8 cellular contexts compared by ENCODE assay signal in the genomic region with DNA sequence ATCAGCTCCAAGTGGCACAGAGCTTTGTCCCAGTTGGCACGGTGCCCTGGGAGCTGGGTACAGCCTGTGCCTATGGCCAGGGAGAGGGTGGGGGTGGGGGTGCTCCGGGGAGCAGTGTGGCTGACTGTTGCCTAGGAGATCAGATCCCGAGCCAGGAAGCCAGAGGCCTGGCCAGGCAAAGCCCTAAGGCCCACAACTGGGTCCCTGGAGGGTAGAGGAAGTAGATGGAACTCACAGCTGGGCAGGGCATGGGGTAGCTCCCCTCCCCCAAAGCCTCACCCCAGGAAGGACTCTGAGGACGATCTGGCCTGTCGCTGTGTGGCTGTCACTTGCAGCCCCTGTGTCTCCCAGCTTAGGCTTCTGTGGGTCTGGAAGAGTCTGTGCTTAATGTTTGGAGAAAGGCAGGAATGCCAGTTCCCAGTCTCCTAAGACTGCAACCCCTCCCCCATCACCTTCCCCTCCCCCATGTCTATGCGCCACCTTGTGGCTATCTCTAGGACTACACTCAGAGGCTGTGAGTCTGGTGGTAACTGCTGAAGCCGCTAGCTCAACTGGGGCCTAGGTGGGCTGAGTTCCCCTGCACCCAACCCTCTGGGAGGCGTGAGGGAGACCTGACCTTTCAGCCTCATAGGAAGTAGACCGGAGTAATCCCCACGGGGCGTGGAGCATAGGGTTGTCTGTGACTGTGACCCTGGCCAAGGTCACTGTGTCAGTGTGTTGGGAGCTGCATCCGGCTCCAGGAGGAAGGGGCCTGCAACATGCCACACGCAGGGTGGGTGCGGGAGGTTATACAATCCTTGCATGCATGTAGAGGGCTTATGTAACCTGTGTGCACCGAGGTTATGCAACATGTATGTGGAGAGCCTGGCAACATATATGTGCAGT. TPM values are rescaled to one million over a fixed set of nuclear protein-coding genes. Genes with fewer than 3 reads are reported as not detected.
A peak's percentile ranks its signal among the peaks of the same experiment; 100 is the strongest.
DNase-seq lines count a peak whose midpoint lies in the region; ATAC-seq, FAIRE-seq and TF ChIP-seq lines count a peak whose summit lies in the region.

No MANE protein-coding gene starts in this region.

- H3K9me3 ChIP-seq in A673 (ENCODE audit: low read depth, low read length, poor library complexity, severe bottlenecking): no peaks in the 10 kb centered on the region
- no peaks in the 10 kb centered on the region for H3K9me3 ChIP-seq in endodermal cell (ENCODE audit: control insufficient read depth, low read length)
- H3K9me3 ChIP-seq in mucosa of rectum (ENCODE audit: control insufficient read depth in 2 of 2, low read length in 2 of 2): no peaks in the 10 kb centered on the region

- H3K27ac Mint-ChIP-seq in endodermal cell: peak overlapping the region; percentile 81

- peak; percentile 44 for DNase-seq in A673 (ENCODE audit: low spot score)
- DNase-seq in GM18507 (ENCODE audit: extremely low spot score, insufficient read length, low read depth): no peak
- DNase-seq in NCI-H69 (lab: John Stamatoyannopoulos, UW): peak; percentile 89
- DNase-seq in activated CD8-positive, alpha-beta memory T cell treated with anti-CD3 and anti-CD28 coated beads for 1 hour (ENCODE audit: extremely low read depth in 1 of 2, low read depth in 1 of 2): peak; percentile 30 to 42
- DNase-seq in endodermal cell: peak; percentile 98
- DNase-seq in stimulated activated naive CD4-positive, alpha-beta T cell (lab: John Stamatoyannopoulos, UW): peak; percentile 36 to 77 (median 54)

- H3K27me3 Mint-ChIP-seq in endodermal cell (ENCODE audit: insufficient read depth): no peaks in the 10 kb centered on the region

- H3K27ac ChIP-seq in A673 (ENCODE audit: low read depth, low read length, poor library complexity, severe bottlenecking): no peak overlapping the region
- H3K27ac ChIP-seq in endodermal cell (ENCODE audit: low read depth, low read length): peak overlapping the region; percentile 29
- peak overlapping the region; percentile 96 to 98 for H3K27ac ChIP-seq in mucosa of rectum (ENCODE audit: low read depth in 2 of 2, low read length in 2 of 2)

- H3K9ac ChIP-seq in endodermal cell (ENCODE audit: extremely low read depth, low read length, poor library complexity, severe bottlenecking) (no peak overlapping the region), mucosa of rectum (ENCODE audit: low read depth in 1 of 2, low read length in 2 of 2) (peak overlapping the region; percentile 53 to 54)

- H3K27me3 ChIP-seq in A673 (replicated peaks; ENCODE audit: insufficient read depth, low read depth, low read length, poor library complexity) (no peaks in the 10 kb centered on the region), endodermal cell (ENCODE audit: control insufficient read depth, insufficient read depth, low read length, poor library complexity, severe bottlenecking) (no peaks in the 10 kb centered on the region), mucosa of rectum (ENCODE audit: control insufficient read depth in 2 of 2, insufficient read depth in 2 of 2, low read length in 2 of 2) (no peaks in the 10 kb centered on the region)

- intact Hi-C loops in A673 (cut with micrococcal nuclease; ENCODE audit: unreplicated experiment): no loop called here

- no peaks in the 10 kb centered on the region for H3K9me3 Mint-ChIP-seq in endodermal cell

- POLR2A ChIA-PET in A673 (lab: Charles Lee; ENCODE audit: low non-redundant PET): no interaction called here

- peak overlapping the region; percentile 16 for H3K4me3 Mint-ChIP-seq in endodermal cell

- peaks cover 51% of the 10 kb centered on the region for H3K4me1 Mint-ChIP-seq in endodermal cell

- H3K36me3 ChIP-seq in A673 (ENCODE audit: insufficient read depth, low read length, poor library complexity, severe bottlenecking) (no peaks in the 10 kb centered on the region), endodermal cell (ENCODE audit: control insufficient read depth, insufficient read depth, low read length) (no peaks in the 10 kb centered on the region), mucosa of rectum (ENCODE audit: control insufficient read depth in 2 of 2, insufficient read depth in 2 of 2, low read length in 2 of 2) (peaks cover 9 to 19% of the 10 kb centered on the region in 2 donors)

- H3K36me3 Mint-ChIP-seq in endodermal cell (ENCODE audit: low read depth): peaks cover 6% of the 10 kb centered on the region

- peak; percentile 79 for FAIRE-seq in GM18507 (lab: Jason Lieb, UNC)

- H3K4me1 ChIP-seq in A673 (ENCODE audit: insufficient read depth, low read length, poor library complexity, severe bottlenecking) (peaks cover 28% of the 10 kb centered on the region), endodermal cell (ENCODE audit: control insufficient read depth, insufficient read depth, low read length) (peaks cover 43% of the 10 kb centered on the region), mucosa of rectum (ENCODE audit: control insufficient read depth in 2 of 2, insufficient read depth in 2 of 2, low read length in 2 of 2) (peaks cover 59 to 63% of the 10 kb centered on the region in 2 donors)

- CTCF ChIA-PET in A673 (lab: Charles Lee): interaction anchor here (0.6 to 1.9 kb wide), 11 partner anchors 10 to 1670 kb away, joined by 3 to 7 read pairs (median 4); partner anchors contain the start of gene THRA

- 56 to 76% methylated on average over 5 to 15 of the region's 15 CpGs for WGBS in endodermal cell (ENCODE audit: insufficient coverage in 1 of 2, insufficient read length in 1 of 2), 2 experiments

- H3K4me3 ChIP-seq in A673 (ENCODE audit: low read depth, low read length, poor library complexity, severe bottlenecking) (no peak overlapping the region), endodermal cell (ENCODE audit: low read length) (no peak overlapping the region), mucosa of rectum (ENCODE audit: low read length in 2 of 2) (peak overlapping the region; percentile 8 to 10)

- TF ChIP-seq CTCF in A673 (conservative IDR thresholded peaks at IDR 0.05; ENCODE audit: low read depth, low read length) (peak; percentile 80), endodermal cell (conservative IDR thresholded peaks at IDR 0.05) (peak; percentile 91)

- BruUV-seq in A673 (replicated peaks; lab: Mats Ljungman, UMichigan): no TSS peak

- ATAC-seq in HG02970 (IDR thresholded peaks at IDR 0.05; ENCODE audit: low FRiP score, unreplicated experiment): no peak

RNA-seq across cellular contexts. Expression of gene THRA, which starts 12.7 kb away (rescaled TPM):
- total RNA-seq in A673 (2021) (14.5 and 18.7 TPM in 2 replicates), endodermal cell (10 to 100 TPM; 12.7 to 14.4 TPM)
- polyA plus RNA-seq in endodermal cell (2013, experiment 1 of 2): 16.0 TPM
- polyA plus RNA-seq in endodermal cell (2013, experiment 2 of 2): 15.5 TPM

RNA-seq across cellular contexts. Expression of gene MED24, which starts 21.2 kb away (rescaled TPM):
- total RNA-seq in A673 (2021) (48.7 and 50.7 TPM in 2 replicates), endodermal cell (100 to 1,000 TPM; 106 to 124 TPM)
- 119 TPM for polyA plus RNA-seq in endodermal cell (2013, experiment 1 of 2)
- 101 TPM for polyA plus RNA-seq in endodermal cell (2013, experiment 2 of 2)

RNA-seq across cellular contexts. Expression of gene NR1D1, which starts 24.9 kb away (rescaled TPM):
- total RNA-seq in A673 (2021): 1.9 and 2.6 TPM in 2 replicates
- 1 to 10 TPM; 3.0 to 4.4 TPM for total RNA-seq in endodermal cell
- polyA plus RNA-seq in endodermal cell (2013, experiment 1 of 2): 3.1 TPM
- polyA plus RNA-seq in endodermal cell (2013, experiment 2 of 2): 2.3 TPM

RNA-seq across cellular contexts. Expression of gene MSL1, which starts 46.3 kb away (rescaled TPM):
- total RNA-seq in A673 (2021) (56.9 and 59.9 TPM in 2 replicates), endodermal cell (100 to 1,000 TPM in 1 of 2 donors, 10 to 100 TPM in 1; 95.4 to 108 TPM)
- polyA plus RNA-seq in endodermal cell (2013, experiment 1 of 2): 126 TPM
- polyA plus RNA-seq in endodermal cell (2013, experiment 2 of 2): 115 TPM

Comparison
In these comparisons a context has a peak if more than half of its experiments do, and no peak if none do; other contexts are left out.
1. H3K4me3 ChIP-seq: peak in mucosa of rectum (2 of 2); none in A673 (single experiment) and endodermal cell (single experiment).